Comparison of ENCODE assay signal across 10 cellular contexts in the genomic region with DNA sequence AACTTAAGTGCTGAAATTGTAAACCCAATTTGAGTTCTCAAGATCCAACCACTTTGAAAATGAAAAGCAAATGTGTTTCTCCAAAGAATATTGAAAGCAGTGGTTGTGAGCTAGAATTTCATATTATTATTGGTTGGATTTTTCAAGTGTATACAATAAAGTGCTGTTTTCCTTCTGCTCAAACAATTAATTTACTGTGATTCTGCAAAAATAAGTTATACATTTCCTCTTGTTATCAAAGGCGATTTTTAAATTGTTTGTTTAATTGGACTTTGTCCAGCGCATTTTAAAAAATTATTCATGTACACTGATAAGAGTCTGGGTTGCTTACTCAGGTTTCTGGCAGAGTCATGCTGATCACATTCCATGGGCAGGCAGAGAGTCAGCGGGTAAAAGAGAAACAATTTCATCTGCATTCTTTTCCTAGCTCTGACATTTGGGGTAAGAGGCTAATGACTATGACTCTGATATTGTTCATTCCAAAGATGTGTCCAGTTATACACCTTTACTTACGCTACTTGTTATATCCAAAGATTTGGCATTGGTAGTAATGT. TPM values are rescaled to one million over a fixed set of nuclear protein-coding genes. Genes with fewer than 3 reads are reported as not detected.
A peak's percentile ranks its signal among the peaks of the same experiment; 100 is the strongest.
DNase-seq lines count a peak whose midpoint lies in the region; ATAC-seq and TF ChIP-seq lines count a peak whose summit lies in the region.
"Had no signal": no experiment of that assay in that cellular context is flagged by ENCODE, and none has a peak within 500 bp of the region (broad histone marks: within the 10 kb centered on the region; RNA-seq: fewer than 3 reads in every experiment).

No MANE protein-coding gene starts in this region.

- H3K4me3 ChIP-seq in cardiac fibroblast (replicated peaks in 1 of 2; ENCODE audit: low read depth in 2 of 2, low read length in 2 of 2) (peak overlapping the region; percentile 6 to 11), suprapubic skin (peak overlapping the region; percentile 24), MM.1S (ENCODE audit: low read length) (no peak overlapping the region)

- no peak for TF ChIP-seq CTCF in cardiac fibroblast (IDR thresholded peaks at IDR 0.05; ENCODE audit: low read depth, low read length)
- TF ChIP-seq CTCF in suprapubic skin (IDR thresholded peaks at IDR 0.05): no peak
- no peak for TF ChIP-seq CTCF in MM.1S (IDR thresholded peaks at IDR 0.05; ENCODE audit: low read length)

- WGBS in suprapubic skin: 36% methylated on average over 4 of the region's 4 CpGs

- no peaks in the 10 kb centered on the region for H3K9me2 ChIP-seq in MM.1S (replicated peaks; ENCODE audit: insufficient read depth, low read length)

- TF ChIP-seq EP300 in suprapubic skin (IDR thresholded peaks at IDR 0.05): no peak

- H3K36me3 ChIP-seq in suprapubic skin: no peaks in the 10 kb centered on the region
- no peaks in the 10 kb centered on the region for H3K36me3 ChIP-seq in MM.1S (replicated peaks; ENCODE audit: insufficient read depth, low read length)

- H3K27me3 ChIP-seq in suprapubic skin (no peaks in the 10 kb centered on the region), MM.1S (replicated peaks; ENCODE audit: insufficient read depth, low read length) (no peaks in the 10 kb centered on the region)

- H3K4me1 ChIP-seq in suprapubic skin (peaks cover 19% of the 10 kb centered on the region), MM.1S (ENCODE audit: low read length) (no peaks in the 10 kb centered on the region)

- H3K27ac ChIP-seq in suprapubic skin (no peak overlapping the region), MM.1S (ENCODE audit: low read length) (no peak overlapping the region)

- TF ChIP-seq POLR2A in suprapubic skin (IDR thresholded peaks at IDR 0.05): no peak

- ATAC-seq in GM18511 (IDR thresholded peaks at IDR 0.05; ENCODE audit: unreplicated experiment): no peak

- H3F3A ChIP-seq in MM.1S (ENCODE audit: insufficient read depth, low read length): no peaks in the 10 kb centered on the region

- H3K4me2 ChIP-seq in MM.1S (ENCODE audit: low read depth, low read length): no peak overlapping the region

- H3K9me3 ChIP-seq in suprapubic skin: no peaks in the 10 kb centered on the region
- H3K9me3 ChIP-seq in MM.1S (replicated peaks; ENCODE audit: insufficient read depth, low read length): no peaks in the 10 kb centered on the region

- H2AFZ ChIP-seq in MM.1S (ENCODE audit: low read length): no peak overlapping the region

- DNase-seq in HuH-7 (ENCODE audit: low spot score) (peak; percentile 15), cardiac fibroblast (ENCODE audit: low read depth in 2 of 2) (peak; percentile 76 to 78), left kidney (ENCODE audit: low read depth, low spot score) (peak; percentile 49), suprapubic skin (ENCODE audit: low spot score in 2 of 2) (no peak), midbrain (lab: John Stamatoyannopoulos, UW) (no peak), MM.1S (no peak)
- no peak for DNase-seq in stimulated activated CD4-positive, alpha-beta T cell treated with anti-CD3 and anti-CD28 coated beads, Interleukin-15, amount 100 ng/mL, for 24 hours
- DNase-seq: activated B cell treated with CpG ODN at 0.5 μM for 24 hours, NCI-H526 had no signal

- H4K20me1 ChIP-seq in MM.1S (ENCODE audit: insufficient read depth, low read length): no peaks in the 10 kb centered on the region

- H3K79me2 ChIP-seq in MM.1S (ENCODE audit: low read length): no peaks in the 10 kb centered on the region

- H3K9ac ChIP-seq in MM.1S (ENCODE audit: low read length): no peak overlapping the region

RNA-seq across cellular contexts. Expression of gene FAT4, which starts 8.9 kb away (rescaled TPM):
- total RNA-seq in suprapubic skin: 1 to 10 TPM; 2.2 to 5.4 (median 3.7) TPM
- total RNA-seq: activated B cell treated with CpG ODN at 0.5 μM for 24 hours had no signal

Comparison
In these comparisons a context has a peak if more than half of its experiments do, and no peak if none do; other contexts are left out.
1. DNase-seq: peak in HuH-7 (single experiment), cardiac fibroblast (2 of 2) and left kidney (single experiment); none in suprapubic skin (0 of 2), stimulated activated CD4-positive, alpha-beta T cell treated with anti-CD3 and anti-CD28 coated beads, Interleukin-15, amount 100 ng/mL, for 24 hours (single experiment), midbrain (single experiment) and MM.1S (single experiment).